8 cellular contexts compared by ENCODE assay signal in the genomic region with DNA sequence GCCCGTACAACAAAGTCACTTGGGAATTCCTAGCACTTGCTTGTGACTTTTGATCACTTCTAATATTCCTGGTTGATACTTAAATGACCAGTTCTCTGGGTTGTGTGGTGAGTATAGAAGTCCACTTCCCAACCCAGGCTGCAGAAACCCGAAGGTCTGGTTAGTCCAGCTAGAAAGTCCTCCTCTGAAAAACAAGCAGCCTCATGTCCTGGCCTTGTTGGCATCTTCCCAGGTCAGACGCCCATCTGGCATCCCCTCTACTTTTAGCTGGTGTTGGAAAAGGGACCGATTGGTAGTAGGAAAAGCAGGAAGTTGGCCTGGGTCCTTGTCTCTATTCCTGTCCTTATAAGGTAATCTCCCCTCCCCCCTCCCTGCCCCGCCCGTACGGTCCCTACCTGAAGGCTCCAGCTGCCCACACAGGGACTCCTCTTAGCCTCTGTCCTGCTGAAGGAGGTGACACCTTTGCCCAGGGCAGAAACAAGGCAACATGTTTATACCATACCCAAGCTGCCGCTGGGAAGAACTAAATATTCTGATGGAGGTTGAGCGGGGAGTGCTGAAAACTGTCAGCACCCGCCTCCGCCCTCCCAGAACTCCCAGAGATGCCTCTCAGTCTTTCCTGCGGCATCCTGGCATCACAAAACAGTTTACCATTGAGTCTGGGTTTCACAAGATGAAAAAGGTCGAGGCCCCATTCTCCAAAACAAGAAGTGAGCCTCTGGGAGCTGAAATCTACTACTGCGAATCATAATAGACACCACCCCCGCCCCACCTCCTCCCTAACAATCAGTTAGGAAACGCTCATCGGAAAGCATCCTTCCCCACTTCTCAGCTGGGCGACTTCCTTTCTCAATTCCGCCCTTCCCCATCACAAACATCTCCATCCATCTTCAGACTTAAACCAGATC. TPM values are rescaled to one million over a fixed set of nuclear protein-coding genes. Genes with fewer than 3 reads are reported as not detected.
DNase-seq lines count a peak whose midpoint lies in the region; ATAC-seq and TF ChIP-seq lines count a peak whose summit lies in the region.

No MANE protein-coding gene starts in this region.

- H3K36me3 Mint-ChIP-seq in activated naive CD8-positive, alpha-beta T cell treated with anti-CD3 and anti-CD28 coated beads for 36 hours = peaks cover 43% of the 10 kb centered on the region

- H3K36me3 ChIP-seq in neutrophil = peaks cover 29% of the 10 kb centered on the region

- H3K27ac ChIP-seq in neutrophil = peak overlapping the region; percentile 99

- H3K4me1 ChIP-seq in neutrophil (ENCODE audit: control insufficient read depth in 1 of 2, insufficient read depth in 1 of 2, low read depth in 1 of 2, low read length in 1 of 2) = peaks cover 67 to 69% of the 10 kb centered on the region in 2 experiments

- H3K27me3 ChIP-seq in neutrophil = no peaks in the 10 kb centered on the region

- peak overlapping the region; percentile 100 for H3K27ac Mint-ChIP-seq in activated naive CD8-positive, alpha-beta T cell treated with anti-CD3 and anti-CD28 coated beads for 36 hours

- no peaks in the 10 kb centered on the region for H3K27me3 Mint-ChIP-seq in activated naive CD8-positive, alpha-beta T cell treated with anti-CD3 and anti-CD28 coated beads for 36 hours

- no peaks in the 10 kb centered on the region for H3K9me3 ChIP-seq in neutrophil

- ATAC-seq in Right ventricle myocardium inferior (peak; percentile 18), GM21576 (IDR thresholded peaks at IDR 0.05; ENCODE audit: unreplicated experiment) (no peak)

- peaks cover 70% of the 10 kb centered on the region for H3K4me1 Mint-ChIP-seq in activated naive CD8-positive, alpha-beta T cell treated with anti-CD3 and anti-CD28 coated beads for 36 hours

- H3K9me3 Mint-ChIP-seq in activated naive CD8-positive, alpha-beta T cell treated with anti-CD3 and anti-CD28 coated beads for 36 hours = no peaks in the 10 kb centered on the region

- intact Hi-C loops in Right ventricle myocardium inferior (cut with DNase I) = loop anchor here (2.0 kb wide), 1 partner anchor 48 kb away; no protein-coding TSS in a partner anchor

- peak; percentile 73 for DNase-seq in activated effector memory CD4-positive, alpha-beta T cell treated with anti-CD3 and anti-CD28 coated beads, Interleukin-2, amount 50 U/mL, for 16 hours
- no peak for DNase-seq in activated effector memory CD4-positive, alpha-beta T cell treated with Interleukin-2 at 50 U/mL for 16 hours
- DNase-seq in NCI-H510A (lab: John Stamatoyannopoulos, UW) = peak; percentile 54
- no peak for DNase-seq in activated naive CD8-positive, alpha-beta T cell treated with anti-CD3 and anti-CD28 coated beads for 36 hours
- DNase-seq in Right ventricle myocardium inferior (ENCODE audit: missing footprints) = no peak
- no peak for DNase-seq in middle frontal gyrus (ENCODE audit: extremely low spot score, low spot score)

- peak overlapping the region; percentile 84 to 89 for H3K4me3 ChIP-seq in neutrophil (ENCODE audit: low read depth in 1 of 2, low read length in 1 of 2)

- H3K4me3 Mint-ChIP-seq in activated naive CD8-positive, alpha-beta T cell treated with anti-CD3 and anti-CD28 coated beads for 36 hours = peak overlapping the region; percentile 94

- TF ChIP-seq CTCF in neutrophil (IDR thresholded peaks at IDR 0.05) = no peak

RNA-seq across cellular contexts. Expression of gene SUN2, which starts 1.3 kb away (rescaled TPM):
- total RNA-seq in activated naive CD8-positive, alpha-beta T cell treated with anti-CD3 and anti-CD28 coated beads for 36 hours = 10 to 100 TPM; 72.3 to 74.2 TPM
- total RNA-seq in Right ventricle myocardium inferior = 126 TPM

RNA-seq across cellular contexts. Expression of gene DNAL4, which starts 39.4 kb away (rescaled TPM):
- 1 to 10 TPM; 6.7 to 7.4 TPM for total RNA-seq in activated naive CD8-positive, alpha-beta T cell treated with anti-CD3 and anti-CD28 coated beads for 36 hours
- 10.0 TPM for total RNA-seq in Right ventricle myocardium inferior

RNA-seq across cellular contexts. Expression of gene GTPBP1, which starts 48.8 kb away (rescaled TPM):
- total RNA-seq in activated naive CD8-positive, alpha-beta T cell treated with anti-CD3 and anti-CD28 coated beads for 36 hours = 10 to 100 TPM; 82.4 TPM
- total RNA-seq in Right ventricle myocardium inferior = 26.8 TPM

RNA-seq across cellular contexts. Expression of gene JOSD1, which starts 53.8 kb away (rescaled TPM):
- total RNA-seq in activated naive CD8-positive, alpha-beta T cell treated with anti-CD3 and anti-CD28 coated beads for 36 hours = 10 to 100 TPM; 79.4 to 83.7 TPM
- 17.5 TPM for total RNA-seq in Right ventricle myocardium inferior

Comparison
In these comparisons a context has a peak if more than half of its experiments do, and no peak if none do; other contexts are left out.
1. DNase-seq: peak in activated effector memory CD4-positive, alpha-beta T cell treated with anti-CD3 and anti-CD28 coated beads, Interleukin-2, amount 50 U/mL, for 16 hours (single experiment) and NCI-H510A (single experiment); none in activated effector memory CD4-positive, alpha-beta T cell treated with Interleukin-2 at 50 U/mL for 16 hours (single experiment), activated naive CD8-positive, alpha-beta T cell treated with anti-CD3 and anti-CD28 coated beads for 36 hours (single experiment), Right ventricle myocardium inferior (single experiment) and middle frontal gyrus (single experiment).